In genomic region chrX:46574941-46575381, GRCh38 we compare ENCODE assay signal across 7 cellular contexts. TPM values are rescaled to one million over a fixed set of nuclear protein-coding genes. Genes with fewer than 3 reads are reported as not detected.
DNase-seq lines count a peak whose midpoint lies in the region; ATAC-seq and TF ChIP-seq lines count a peak whose summit lies in the region.

No MANE protein-coding gene starts in this region.

- peak; percentile 3 for TF ChIP-seq CTCF in foreskin keratinocyte (conservative IDR thresholded peaks at IDR 0.05)

- CTCF ChIA-PET in activated CD8-positive, alpha-beta memory T cell treated with anti-CD3 and anti-CD28 coated beads, Interleukin-2, amount 10 ng/mL, durations not matched to agents 7 days and 5 days (lab: Charles Lee): interaction anchor here (1.0 kb wide), 2 partner anchors 12 to 62 kb away, joined by 3 to 5 read pairs; no protein-coding TSS in a partner anchor

- no peaks in the 10 kb centered on the region for H3K36me3 ChIP-seq in rectal smooth muscle tissue (ENCODE audit: control insufficient read depth, insufficient read depth, low read length)

- peak overlapping the region; percentile 75 for H3K4me3 Mint-ChIP-seq in activated CD8-positive, alpha-beta memory T cell treated with anti-CD3 and anti-CD28 coated beads, Interleukin-2, amount 10 ng/mL, durations not matched to agents 7 days and 5 days

- DNase-seq in NCI-H1417 treated with DMSO at 0.1 percent for 48 hours (lab: John Stamatoyannopoulos, UW) (peak; percentile 13), foreskin keratinocyte (no peak), A172 (ENCODE audit: low spot score) (no peak), foreskin melanocyte (no peak)
- DNase-seq in activated CD8-positive, alpha-beta memory T cell treated with anti-CD3 and anti-CD28 coated beads, Interleukin-2, amount 10 ng/mL, durations not matched to agents 7 days and 5 days: peak; percentile 51

- H3K9me3 Mint-ChIP-seq in activated CD8-positive, alpha-beta memory T cell treated with anti-CD3 and anti-CD28 coated beads, Interleukin-2, amount 10 ng/mL, durations not matched to agents 7 days and 5 days (ENCODE audit: low read depth): no peaks in the 10 kb centered on the region

- TF ChIP-seq POLR2A in GM19193 (IDR thresholded peaks at IDR 0.05; ENCODE audit: extremely low read depth, insufficient read depth, insufficient read length): peak; percentile 9

- H3K27me3 ChIP-seq in foreskin keratinocyte (no peaks in the 10 kb centered on the region), rectal smooth muscle tissue (ENCODE audit: control insufficient read depth, insufficient read depth, low read length) (peaks cover 7% of the 10 kb centered on the region)

- no peaks in the 10 kb centered on the region for H3K4me1 ChIP-seq in foreskin keratinocyte
- no peaks in the 10 kb centered on the region for H3K4me1 ChIP-seq in rectal smooth muscle tissue (ENCODE audit: control insufficient read depth, insufficient read depth, low read length)

- H3K27ac Mint-ChIP-seq in activated CD8-positive, alpha-beta memory T cell treated with anti-CD3 and anti-CD28 coated beads, Interleukin-2, amount 10 ng/mL, durations not matched to agents 7 days and 5 days: no peak overlapping the region

- H3K27ac ChIP-seq in foreskin keratinocyte: no peak overlapping the region
- no peak overlapping the region for H3K27ac ChIP-seq in rectal smooth muscle tissue (ENCODE audit: low read depth, low read length)

- H3K4me3 ChIP-seq in rectal smooth muscle tissue (ENCODE audit: low read length): peak overlapping the region; percentile 69

- H3K27me3 Mint-ChIP-seq in activated CD8-positive, alpha-beta memory T cell treated with anti-CD3 and anti-CD28 coated beads, Interleukin-2, amount 10 ng/mL, durations not matched to agents 7 days and 5 days: no peaks in the 10 kb centered on the region

- H3K36me3 Mint-ChIP-seq in activated CD8-positive, alpha-beta memory T cell treated with anti-CD3 and anti-CD28 coated beads, Interleukin-2, amount 10 ng/mL, durations not matched to agents 7 days and 5 days: peaks cover 18% of the 10 kb centered on the region

- ATAC-seq in activated CD8-positive, alpha-beta memory T cell treated with anti-CD3 and anti-CD28 coated beads, Interleukin-2, amount 10 ng/mL, durations not matched to agents 7 days and 5 days: peak; percentile 43
- ATAC-seq in foreskin keratinocyte: peak; percentile 50

- no peak overlapping the region for H3K9ac ChIP-seq in rectal smooth muscle tissue (ENCODE audit: low read length)

- H3K4me1 Mint-ChIP-seq in activated CD8-positive, alpha-beta memory T cell treated with anti-CD3 and anti-CD28 coated beads, Interleukin-2, amount 10 ng/mL, durations not matched to agents 7 days and 5 days: peaks cover 44% of the 10 kb centered on the region

RNA-seq across cellular contexts. Expression of gene CHST7, which starts 1.4 kb away (rescaled TPM):
- 1 to 10 TPM; 4.6 to 5.9 TPM for total RNA-seq in activated CD8-positive, alpha-beta memory T cell treated with anti-CD3 and anti-CD28 coated beads, Interleukin-2, amount 10 ng/mL, durations not matched to agents 7 days and 5 days
- 1.6 and 1.8 TPM in 2 replicates for total RNA-seq in foreskin keratinocyte
- 1.4 and 1.7 TPM in 2 replicates for polyA plus RNA-seq in foreskin keratinocyte
- total RNA-seq in A172 (2014; rRNA removed; shearing (Covaris generic)): 3.0 and 6.4 TPM in 2 replicates

RNA-seq across cellular contexts. Expression of gene ZNF674, which starts 29.7 kb away (rescaled TPM):
- 1 to 10 TPM; 2.8 to 6.5 TPM for total RNA-seq in activated CD8-positive, alpha-beta memory T cell treated with anti-CD3 and anti-CD28 coated beads, Interleukin-2, amount 10 ng/mL, durations not matched to agents 7 days and 5 days
- total RNA-seq in foreskin keratinocyte: 3.1 and 3.4 TPM in 2 replicates
- polyA plus RNA-seq in foreskin keratinocyte: 0.68 and 0.71 TPM in 2 replicates
- 2.0 and 4.9 TPM in 2 replicates for total RNA-seq in A172 (2014; rRNA removed; shearing (Covaris generic))

Comparison
In these comparisons a context has a peak if more than half of its experiments do, and no peak if none do; other contexts are left out.
1. DNase-seq: peak in NCI-H1417 treated with DMSO at 0.1 percent for 48 hours (single experiment) and activated CD8-positive, alpha-beta memory T cell treated with anti-CD3 and anti-CD28 coated beads, Interleukin-2, amount 10 ng/mL, durations not matched to agents 7 days and 5 days (single experiment); none in foreskin keratinocyte (0 of 2), A172 (single experiment) and foreskin melanocyte (single experiment).